In the genomic region with DNA sequence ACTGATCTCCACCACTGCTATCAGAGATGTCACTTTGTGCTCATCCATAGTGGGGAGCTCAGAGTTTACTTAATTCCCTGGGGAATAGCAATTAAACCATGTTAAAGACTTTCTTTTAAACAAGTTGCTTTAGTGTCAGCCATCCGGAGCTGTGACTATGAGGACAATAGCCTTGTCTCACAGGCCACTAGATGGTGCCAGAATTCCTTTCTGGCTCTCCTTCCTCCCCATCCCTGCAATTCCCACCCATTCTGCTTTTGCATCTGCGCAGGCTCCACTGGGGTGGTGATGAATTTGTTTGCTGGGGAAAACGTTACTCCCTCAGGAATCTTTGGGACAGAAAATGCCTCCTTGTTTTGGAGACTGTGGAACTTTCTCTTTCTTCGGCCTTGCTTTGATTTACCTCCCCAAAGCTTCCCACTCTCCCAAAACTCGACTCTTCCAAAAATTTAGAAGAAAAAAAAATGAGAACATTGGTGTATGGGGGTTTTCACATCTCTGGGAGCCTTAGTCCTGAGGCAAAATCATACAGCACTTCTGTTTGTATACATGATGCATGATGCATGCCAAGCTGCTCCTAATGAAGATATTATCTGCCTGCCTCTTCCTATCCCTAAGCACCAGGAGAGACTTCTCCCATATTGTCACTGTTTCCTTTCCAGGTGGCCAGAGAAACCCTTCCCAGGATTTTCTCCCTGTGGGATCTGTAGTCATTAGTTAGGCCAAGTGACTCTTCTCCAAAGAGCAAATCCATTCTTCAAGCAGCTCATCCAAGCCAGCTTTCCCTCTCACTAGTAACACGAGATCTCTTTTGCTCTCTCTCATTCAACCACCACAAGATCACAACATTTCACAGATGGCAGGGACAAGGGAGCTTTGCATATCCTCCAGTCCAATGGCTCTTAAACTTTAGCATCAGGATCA, we compare ENCODE assay signal across 8 cellular contexts.
DNase-seq lines count a peak whose midpoint lies in the region; ATAC-seq, FAIRE-seq and TF ChIP-seq lines count a peak whose summit lies in the region.

No MANE protein-coding gene starts in this region.

- no peak overlapping the region for H3K23ac ChIP-seq in H1 (ENCODE audit: insufficient read length)

- no peak overlapping the region for H3K56ac ChIP-seq in H1 (replicated peaks; ENCODE audit: insufficient read length, low read depth, low read length)

- H3K27ac ChIP-seq in C4-2B (no peak overlapping the region), HEK293 (ENCODE audit: extremely low read depth, low read depth, low read length) (no peak overlapping the region), H1 (ENCODE audit: low read depth, low read length) (no peak overlapping the region)

- no peak for TF ChIP-seq POLR2A in H1 (IDR thresholded peaks at IDR 0.05; ENCODE audit: control extremely low read depth in 1 of 2, low read depth in 2 of 2, low read length in 2 of 2)

- no peaks in the 10 kb centered on the region for H3K27me3 ChIP-seq in H1 (replicated peaks in 1 of 4; ENCODE audit: control insufficient read depth in 3 of 4, extremely low read depth in 1 of 4, insufficient read depth in 3 of 4, low read length in 3 of 4)

- H3K9me3 ChIP-seq in HEK293 (ENCODE audit: control insufficient read depth, insufficient read depth, low read depth, low read length), result no peaks in the 10 kb centered on the region
- H3K9me3 ChIP-seq in H1 (ENCODE audit: insufficient read depth in 2 of 2, low read depth in 1 of 2, low read length in 1 of 2), result no peaks in the 10 kb centered on the region

- DNase-seq in NCI-H748 treated with DMSO at 0.1 percent for 48 hours (lab: John Stamatoyannopoulos, UW), result peak; percentile 88
- peak; percentile 60 for DNase-seq in H1 (ENCODE audit: low read depth in 1 of 2, low spot score in 2 of 2)
- peak; percentile 62 for DNase-seq in nephron progenitor cell
- DNase-seq in NOMO-1 (lab: John Stamatoyannopoulos, UW; ENCODE audit: unreplicated experiment in 2 of 2), result no peak
- no peak for DNase-seq in 8988T

- POLR2A ChIA-PET in HEK293 (lab: Yijun Ruan, JAX) (no interaction called here), H1 (lab: Charles Lee; ENCODE audit: partially characterized antibody) (no interaction called here)

- no peak overlapping the region for H3K9ac ChIP-seq in H1 (replicated peaks in 1 of 4; ENCODE audit: extremely low read depth in 1 of 4, low read depth in 3 of 4, low read length in 3 of 4)

- peak; percentile 94 to 95 for TF ChIP-seq RAD21 in H1 (IDR thresholded peaks at IDR 0.05 in 1 of 2, conservative IDR thresholded peaks at IDR 0.05 in 1 of 2; ENCODE audit: low read depth in 2 of 2, low read length in 2 of 2)

- H3K4me3 ChIP-seq in HEK293 (ENCODE audit: low read depth, low read length), result no peak overlapping the region
- no peak overlapping the region for H3K4me3 ChIP-seq in H1 (ENCODE audit: extremely low read depth in 1 of 4, insufficient read depth in 2 of 4, low read depth in 3 of 4, low read length in 4 of 4)

- H3K79me1 ChIP-seq in H1 (ENCODE audit: low read depth, low read length), result no peaks in the 10 kb centered on the region

- peak overlapping the region; percentile 74 for H2AFZ ChIP-seq in H1 (ENCODE audit: low read length)

- peak; percentile 92 for FAIRE-seq in H1 (lab: Jason Lieb, UNC)

- H2BK5ac ChIP-seq in H1 (ENCODE audit: low read depth, low read length), result no peak overlapping the region

- no peak overlapping the region for H2BK20ac ChIP-seq in H1 (ENCODE audit: low read length)

- H3K4me2 ChIP-seq in H1 (ENCODE audit: insufficient read depth in 1 of 2, low read depth in 2 of 2, low read length in 2 of 2), result no peak overlapping the region

- H3K27ac Mint-ChIP-seq in nephron progenitor cell, result no peak overlapping the region

- no peak overlapping the region for H4K5ac ChIP-seq in H1 (ENCODE audit: insufficient read length, low read depth, low read length)

- H3K36me3 ChIP-seq in HEK293 (ENCODE audit: control insufficient read depth in 2 of 2, insufficient read depth in 1 of 2, low read length in 2 of 2), result no peaks in the 10 kb centered on the region
- no peaks in the 10 kb centered on the region for H3K36me3 ChIP-seq in H1 (ENCODE audit: control insufficient read depth in 2 of 4, insufficient read depth in 4 of 4, low read length in 3 of 4)

- no peak overlapping the region for H4K8ac ChIP-seq in H1 (ENCODE audit: extremely low read depth, insufficient read depth, low read length)

- no peak for ATAC-seq in HG02588 (IDR thresholded peaks at IDR 0.05; ENCODE audit: unreplicated experiment)

- H2BK15ac ChIP-seq in H1 (ENCODE audit: low read length), result no peak overlapping the region

- TF ChIP-seq EP300 in H1 (IDR thresholded peaks at IDR 0.05; ENCODE audit: borderline replicate concordance in 1 of 2, low read depth in 2 of 2, low read length in 2 of 2), result no peak

- 46% methylated on average over 6 of the region's 6 CpGs; no CpG with 5 or more reads in 1 of the 2 experiments for WGBS in H1 (ENCODE audit: extremely low coverage in 1 of 2, insufficient coverage in 1 of 2, insufficient read length in 1 of 2, insufficient replicate concordance in 2 of 2, low coverage in 1 of 2, low lambda C conversion rate in 2 of 2, missing lambda C conversion rate in 1 of 2), 2 experiments

- CTCF ChIA-PET in HEK293 (lab: Yijun Ruan, JAX) (interaction anchor here (0.6 to 1.5 kb wide), 16 partner anchors 9 to 1194 kb away, joined by 3 to 5 read pairs (median 3); no protein-coding TSS in a partner anchor), H1 (lab: Charles Lee; ENCODE audit: partially characterized antibody) (interaction anchor here (0.5 to 2.0 kb wide), 28 partner anchors 8 to 1501 kb away, joined by 3 to 6 read pairs (median 3); no protein-coding TSS in a partner anchor)

- no peak overlapping the region for H3K18ac ChIP-seq in H1 (ENCODE audit: extremely low read depth, low read length)

- no peak overlapping the region for H3K4me3 Mint-ChIP-seq in nephron progenitor cell

- H3K9me3 Mint-ChIP-seq in nephron progenitor cell, result no peaks in the 10 kb centered on the region

- peak; percentile 81 for TF ChIP-seq CTCF in C4-2B (conservative IDR thresholded peaks at IDR 0.05)
- TF ChIP-seq CTCF in HEK293 (tag by site-specific recombination; IDR thresholded peaks at IDR 0.05), result no peak
- peak; percentile 60 to 86 (median 69) for TF ChIP-seq CTCF in H1 (IDR thresholded peaks at IDR 0.05; ENCODE audit: control extremely low read depth in 1 of 3, insufficient read depth in 1 of 3, low read depth in 1 of 3, low read length in 3 of 3)
- TF ChIP-seq CTCF in nephron progenitor cell (IDR thresholded peaks at IDR 0.05), result peak; percentile 78

- H4K91ac ChIP-seq in H1 (replicated peaks; ENCODE audit: insufficient read length, low read length), result no peak overlapping the region

- no peaks in the 10 kb centered on the region for H4K20me1 ChIP-seq in H1 (replicated peaks in 1 of 2; ENCODE audit: control insufficient read depth in 1 of 2, insufficient read depth in 2 of 2, low read length in 2 of 2)

- H3K27me3 Mint-ChIP-seq in nephron progenitor cell (ENCODE audit: low read depth, poor library complexity), result peaks cover 13% of the 10 kb centered on the region

- no peaks in the 10 kb centered on the region for H3K36me3 Mint-ChIP-seq in nephron progenitor cell (ENCODE audit: low read depth)

- H3K4me1 ChIP-seq in HEK293 (ENCODE audit: control insufficient read depth, insufficient read depth, low read length) (no peaks in the 10 kb centered on the region), H1 (replicated peaks in 1 of 4; ENCODE audit: control insufficient read depth in 3 of 4, insufficient read depth in 4 of 4, low read length in 3 of 4) (peaks cover 0 to 3% (median 0%) of the 10 kb centered on the region in 4 experiments; a peak in 1 of 7 replicates)

- H2AK5ac ChIP-seq in H1 (ENCODE audit: low read depth, low read length), result no peak overlapping the region

- H3K14ac ChIP-seq in H1 (ENCODE audit: insufficient read length), result no peak overlapping the region

- H2BK12ac ChIP-seq in H1 (ENCODE audit: low read depth, low read length), result no peak overlapping the region

- no peak overlapping the region for H2BK120ac ChIP-seq in H1 (replicated peaks; ENCODE audit: low read depth, low read length)

- no peaks in the 10 kb centered on the region for H3K23me2 ChIP-seq in H1 (ENCODE audit: low read depth, low read length)

- no peaks in the 10 kb centered on the region for H3K79me2 ChIP-seq in H1 (ENCODE audit: control insufficient read depth in 1 of 2, insufficient read depth in 2 of 2, low read length in 2 of 2)

- H3K4me1 Mint-ChIP-seq in nephron progenitor cell, result peaks cover 9% of the 10 kb centered on the region

- H3K4ac ChIP-seq in H1 (replicated peaks; ENCODE audit: insufficient read length, low read depth, low read length), result no peak overlapping the region

TF ChIP-seq in HEK293, 187 proteins besides CTCF, POLR2A, EP300 and RAD21 (continues in another document):
- no peak for TF ChIP-seq PATZ1 (tag by site-specific recombination; IDR thresholded peaks at IDR 0.05)

TF ChIP-seq in H1, 55 proteins besides CTCF, POLR2A, EP300 and RAD21:
- TF ChIP-seq TEAD4 (IDR thresholded peaks at IDR 0.05; ENCODE audit: low read depth, low read length), result no peak
- TF ChIP-seq, protein P1, sequence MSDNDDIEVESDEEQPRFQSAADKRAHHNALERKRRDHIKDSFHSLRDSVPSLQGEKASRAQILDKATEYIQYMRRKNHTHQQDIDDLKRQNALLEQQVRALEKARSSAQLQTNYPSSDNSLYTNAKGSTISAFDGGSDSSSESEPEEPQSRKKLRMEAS (IDR thresholded peaks at IDR 0.05), result no peak
- no peak for TF ChIP-seq JUN (IDR thresholded peaks at IDR 0.05; ENCODE audit: low read depth, low read length)
- TF ChIP-seq RFX5 (IDR thresholded peaks at IDR 0.05; ENCODE audit: borderline replicate concordance, low read depth, low read length), result no peak
- no peak for TF ChIP-seq HDAC2 (IDR thresholded peaks at IDR 0.05; ENCODE audit: borderline replicate concordance in 1 of 2, low read depth in 2 of 2, low read length in 2 of 2)
- no peak for TF ChIP-seq KDM1A (IDR thresholded peaks at IDR 0.05; ENCODE audit: borderline replicate concordance, low read length)
- TF ChIP-seq SP2 (IDR thresholded peaks at IDR 0.05; ENCODE audit: low read length), result no peak
- TF ChIP-seq NRF1 (IDR thresholded peaks at IDR 0.05; ENCODE audit: low read depth, low read length), result 0 out of 2 replicates have a peak, but pooled peaks have one; percentile 11
- peak; percentile 51 for TF ChIP-seq E2F6 (IDR thresholded peaks at IDR 0.05)
TF ChIP-seq in H1: peak in this region for 2.

Comparison
In these comparisons a context has a peak if more than half of its experiments do, and no peak if none do; other contexts are left out.
1. DNase-seq: peak in NCI-H748 treated with DMSO at 0.1 percent for 48 hours (single experiment), H1 (2 of 2) and nephron progenitor cell (single experiment); none in NOMO-1 (0 of 2) and 8988T (single experiment).